In the genomic region with DNA sequence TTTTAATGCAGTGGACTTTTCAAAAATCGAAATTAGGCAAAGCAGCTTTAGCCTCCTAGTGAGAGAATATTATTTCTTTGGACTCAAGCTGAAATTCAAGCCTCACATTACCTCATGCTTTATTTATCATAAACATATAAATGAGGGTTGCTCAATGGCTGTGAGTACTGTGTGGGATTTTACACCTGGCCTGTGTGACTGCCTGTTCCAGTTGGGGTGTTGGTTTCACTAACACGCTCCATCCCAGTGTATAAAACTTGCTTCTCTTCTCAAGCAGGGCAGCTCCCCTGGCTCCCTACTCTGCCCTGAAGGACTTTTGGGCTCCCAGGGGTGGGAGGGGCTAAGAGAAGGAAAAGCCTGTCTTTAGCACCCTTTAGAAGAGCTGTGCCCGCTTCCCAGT, we compare ENCODE assay signal across 18 cellular contexts. TPM values are rescaled to one million over a fixed set of nuclear protein-coding genes. Genes with fewer than 3 reads are reported as not detected.
DNase-seq lines count a peak whose midpoint lies in the region; ATAC-seq and TF ChIP-seq lines count a peak whose summit lies in the region.
"Had no signal": no experiment of that assay in that cellular context is flagged by ENCODE, and none has a peak within 500 bp of the region (broad histone marks: within the 10 kb centered on the region; RNA-seq: fewer than 3 reads in every experiment).

No MANE protein-coding gene starts in this region.

- no peak for DNase-seq in activated T-cell treated with anti-CD3 and anti-CD28 coated beads, Interleukin-2, amount 50 U/mL, for 24 hours
- DNase-seq in activated T-cell treated with anti-CD3 and anti-CD28 coated beads, Interleukin-2, amount 50 U/mL, for 1 hour, result no peak
- DNase-seq in Panc1 (ENCODE audit: low read depth, low spot score) (no peak), fibroblast of villous mesenchyme (ENCODE audit: low read depth) (peak; percentile 34), stomach (no peak)
- DNase-seq: 8988T; AML-193; Caco-2; CD8-positive, alpha-beta memory T cell; GF-D8; GOT3; H9; HFFc6 had no signal

- in situ Hi-C loops in Panc1 (cut with HindIII; ENCODE audit: low pct_unique_long_range_greater_than_20kb, low sequenced_read_pairs), result no loop called here

- peaks cover 12% of the 10 kb centered on the region for H3K4me1 Mint-ChIP-seq in activated T-cell treated with anti-CD3 and anti-CD28 coated beads, Interleukin-2, amount 50 U/mL, for 24 hours (ENCODE audit: low read depth)
- H3K4me1 Mint-ChIP-seq: H9 had no signal

- peak overlapping the region; percentile 57 for H3K27ac Mint-ChIP-seq in activated T-cell treated with anti-CD3 and anti-CD28 coated beads, Interleukin-2, amount 50 U/mL, for 24 hours
- H3K27ac Mint-ChIP-seq: CD8-positive, alpha-beta memory T cell; H9; HFFc6 had no signal

- H3K27me3 ChIP-seq in Panc1 (ENCODE audit: control insufficient read depth, insufficient read depth, low read length), result no peaks in the 10 kb centered on the region
- no peaks in the 10 kb centered on the region for H3K27me3 ChIP-seq in stomach
- H3K27me3 ChIP-seq: BLaER1 had no signal

- no TSS peak for BruUV-seq in Panc1 (replicated peaks; lab: Mats Ljungman, UMichigan)

- H3K9me3 ChIP-seq in Panc1 (ENCODE audit: control insufficient read depth, insufficient read depth, low read depth, low read length), result no peaks in the 10 kb centered on the region
- no peaks in the 10 kb centered on the region for H3K9me3 ChIP-seq in stomach
- H3K9me3 ChIP-seq: BLaER1, Caco-2 had no signal

- H3K4me1 ChIP-seq in Panc1 (ENCODE audit: control insufficient read depth, insufficient read depth, low read length) (no peaks in the 10 kb centered on the region), stomach (no peaks in the 10 kb centered on the region)
- H3K4me1 ChIP-seq: BLaER1, Caco-2 had no signal

- TF ChIP-seq EP300 in stomach (IDR thresholded peaks at IDR 0.05), result no peak

- H3K4me3 Mint-ChIP-seq in activated T-cell treated with anti-CD3 and anti-CD28 coated beads, Interleukin-2, amount 50 U/mL, for 24 hours, result no peak overlapping the region
- H3K4me3 Mint-ChIP-seq: CD8-positive, alpha-beta memory T cell; H9; HFFc6 had no signal

- H3K27ac ChIP-seq in Panc1 (ENCODE audit: low read length) (no peak overlapping the region), stomach (no peak overlapping the region)
- H3K27ac ChIP-seq: BLaER1, HL-60 had no signal

- peaks cover 97% of the 10 kb centered on the region for H3K36me3 Mint-ChIP-seq in activated T-cell treated with anti-CD3 and anti-CD28 coated beads, Interleukin-2, amount 50 U/mL, for 24 hours (ENCODE audit: low read depth)

- no peaks in the 10 kb centered on the region for H3K9me3 Mint-ChIP-seq in activated T-cell treated with anti-CD3 and anti-CD28 coated beads, Interleukin-2, amount 50 U/mL, for 24 hours
- H3K9me3 Mint-ChIP-seq: CD8-positive, alpha-beta memory T cell; H9; HFFc6 had no signal

- CTCF ChIA-PET in Panc1 (lab: Charles Lee), result no interaction called here

- POLR2A ChIA-PET in Panc1 (lab: Charles Lee), result no interaction called here

- no peak overlapping the region for H3K4me3 ChIP-seq in Panc1 (ENCODE audit: low read depth in 2 of 2, low read length in 2 of 2)
- no peak overlapping the region for H3K4me3 ChIP-seq in fibroblast of villous mesenchyme (ENCODE audit: low read depth, low read length)
- no peak overlapping the region for H3K4me3 ChIP-seq in stomach
- H3K4me3 ChIP-seq: BLaER1, K562 had no signal

- WGBS in stomach, 5 donors, result 73 to 95% (median 81%) methylated on average over 2 to 3 of the region's 3 CpGs

- intact Hi-C loops in Panc1 (cut with micrococcal nuclease; ENCODE audit: unreplicated experiment) (no loop called here), stomach (cut with DNase I; ENCODE audit: low total_unique reads) (no loop called here)

- H3K27me3 Mint-ChIP-seq in activated T-cell treated with anti-CD3 and anti-CD28 coated beads, Interleukin-2, amount 50 U/mL, for 24 hours, result no peaks in the 10 kb centered on the region
- H3K27me3 Mint-ChIP-seq: CD8-positive, alpha-beta memory T cell had no signal

- ATAC-seq in Panc1 (peak; percentile 45; the same call in 1 of the 2 replicates), GM18520 (IDR thresholded peaks at IDR 0.05; ENCODE audit: unreplicated experiment) (no peak), GM19328 (IDR thresholded peaks at IDR 0.05; ENCODE audit: unreplicated experiment) (no peak)
- ATAC-seq: K562 had no signal

- H3K36me3 ChIP-seq in Panc1 (ENCODE audit: control insufficient read depth, insufficient read depth, low read length) (peaks cover 38% of the 10 kb centered on the region), stomach (peaks cover 88 to 100% (median 100%) of the 10 kb centered on the region in 4 donors)

- no peak for TF ChIP-seq POLR2A in stomach (IDR thresholded peaks at IDR 0.05)

- no peak for TF ChIP-seq CTCF in Panc1 (IDR thresholded peaks at IDR 0.05)
- no peak for TF ChIP-seq CTCF in fibroblast of villous mesenchyme (IDR thresholded peaks at IDR 0.05; ENCODE audit: insufficient read depth, low read depth, low read length)
- TF ChIP-seq CTCF in stomach (IDR thresholded peaks at IDR 0.05), result no peak

RNA-seq across cellular contexts. Expression of a gene that starts 15.0 kb away (rescaled TPM):
- 88.7 TPM for total RNA-seq in Panc1 (2021; ENCODE audit: unreplicated experiment)
- polyA plus RNA-seq in Panc1 (2012; ENCODE audit: insufficient read length), result 98.3 TPM
- 94.4 and 118 TPM in 2 replicates for total RNA-seq in fibroblast of villous mesenchyme
- total RNA-seq in stomach, result 10 to 100 TPM; 26.3 to 75.9 (median 73.4) TPM
- 10 to 100 TPM in 2 of 3 donors, 1 to 10 TPM in 1; 8.1 to 26.8 (median 10.7) TPM for polyA plus RNA-seq in stomach

RNA-seq across cellular contexts. Expression of a gene that starts 36.0 kb away (rescaled TPM):
- 116 TPM for total RNA-seq in Panc1 (2021; ENCODE audit: unreplicated experiment)
- 116 TPM for polyA plus RNA-seq in Panc1 (2012; ENCODE audit: insufficient read length)
- 26.7 and 39.3 TPM in 2 replicates for total RNA-seq in fibroblast of villous mesenchyme
- 10 to 100 TPM in 3 of 5 donors, 1 to 10 TPM in 2; 1.8 to 49.8 (median 16.8) TPM for total RNA-seq in stomach
- polyA plus RNA-seq in stomach, result 10 to 100 TPM; 13.0 to 17.6 (median 14.1) TPM

RNA-seq across cellular contexts. Expression of a gene that starts 59.2 kb away (rescaled TPM):
- total RNA-seq in Panc1 (2021; ENCODE audit: unreplicated experiment), result 21.3 TPM
- polyA plus RNA-seq in Panc1 (2012; ENCODE audit: insufficient read length), result 21.1 TPM
- 10.8 and 16.4 TPM in 2 replicates for total RNA-seq in fibroblast of villous mesenchyme
- total RNA-seq in stomach, result 100 to 1,000 TPM in 2 of 5 donors, 10 to 100 TPM in 3; 29.9 to 274 (median 89.7) TPM
- 10 to 100 TPM; 40.7 to 97.3 (median 90.5) TPM for polyA plus RNA-seq in stomach

RNA-seq across cellular contexts. Expression of a gene that starts 59.5 kb away (rescaled TPM):
- total RNA-seq in Panc1 (2021; ENCODE audit: unreplicated experiment) (112 TPM), fibroblast of villous mesenchyme (21.9 and 26.3 TPM in 2 replicates), stomach (100 to 1,000 TPM in 1 of 5 donors, 10 to 100 TPM in 4; 40.8 to 144 (median 72.2) TPM)
- 39.6 TPM for polyA plus RNA-seq in Panc1 (2012; ENCODE audit: insufficient read length)
- polyA plus RNA-seq in stomach, result 10 to 100 TPM; 12.7 to 27.9 (median 13.8) TPM
